ENCODE assay signal across 8 cellular contexts in genomic region chr6:159654483-159655098, GRCh38. TPM values are rescaled to one million over a fixed set of nuclear protein-coding genes. Genes with fewer than 3 reads are reported as not detected.
DNase-seq lines count a peak whose midpoint lies in the region; ATAC-seq, FAIRE-seq and TF ChIP-seq lines count a peak whose summit lies in the region.

No MANE protein-coding gene starts in this region.

- no peaks in the 10 kb centered on the region for H3K36me3 ChIP-seq in CD4-positive, alpha-beta memory T cell (ENCODE audit: insufficient read depth, low read length)
- H3K36me3 ChIP-seq in kidney (ENCODE audit: control insufficient read depth in 1 of 2, insufficient read depth in 2 of 2, low read length in 2 of 2) (no peaks in the 10 kb centered on the region), tibial nerve (no peaks in the 10 kb centered on the region)

- TF ChIP-seq CTCF in HFF-Myc (IDR thresholded peaks at IDR 0.05; ENCODE audit: low read depth, low read length, missing control alignments) (peak; percentile 18), brain (conservative IDR thresholded peaks at IDR 0.05) (peak; percentile 82 to 87), kidney (IDR thresholded peaks at IDR 0.05; ENCODE audit: borderline replicate concordance, extremely low read depth, insufficient read depth) (peak; percentile 60), tibial nerve (IDR thresholded peaks at IDR 0.05) (peak; percentile 32 to 71 (median 55))

- no peak for TF ChIP-seq EP300 in tibial nerve (IDR thresholded peaks at IDR 0.05)

- TF ChIP-seq POLR2A in tibial nerve (IDR thresholded peaks at IDR 0.05): no peak

- H3K4me3 Mint-ChIP-seq in CD4-positive, alpha-beta memory T cell: no peak overlapping the region
- no peak overlapping the region for H3K4me3 Mint-ChIP-seq in brain
- H3K4me3 Mint-ChIP-seq in activated CD4-positive, alpha-beta T cell treated with anti-CD3 and anti-CD28 coated beads for 36 hours: no peak overlapping the region

- no peaks in the 10 kb centered on the region for H3K9me3 Mint-ChIP-seq in CD4-positive, alpha-beta memory T cell
- peaks cover 6 to 20% (median 16%) of the 10 kb centered on the region in 5 experiments for H3K9me3 Mint-ChIP-seq in brain
- no peaks in the 10 kb centered on the region for H3K9me3 Mint-ChIP-seq in activated CD4-positive, alpha-beta T cell treated with anti-CD3 and anti-CD28 coated beads for 36 hours (ENCODE audit: low read depth)

- CTCF ChIA-PET in CD4-positive, alpha-beta memory T cell (lab: Charles Lee; ENCODE audit: partially characterized antibody): interaction anchor here (0.7 to 6.7 kb wide), 16 partner anchors 9 to 802 kb away, joined by 3 to 125 read pairs (median 5); partner anchors contain the start of gene FNDC1
- CTCF ChIA-PET in activated CD4-positive, alpha-beta T cell treated with anti-CD3 and anti-CD28 coated beads for 36 hours (lab: Charles Lee): interaction anchor here (0.6 to 4.8 kb wide), 25 partner anchors 13 to 695 kb away, joined by 3 to 44 read pairs (median 4); no protein-coding TSS in a partner anchor

- WGBS in tibial nerve, 2 donors: 0% methylated on average over 2 of the region's 2 CpGs

- intact Hi-C loops in CD4-positive, alpha-beta memory T cell (cut with micrococcal nuclease): loop anchor here (1.0 to 5.0 kb wide), 3 partner anchors 402 to 485 kb away; partner anchors contain the start of gene FNDC1
- intact Hi-C loops in kidney (cut with DNase I): no loop called here
- intact Hi-C loops in activated CD4-positive, alpha-beta T cell treated with anti-CD3 and anti-CD28 coated beads for 36 hours (cut with DNase I, micrococcal nuclease): loop anchor here (1.0 to 2.0 kb wide), 3 partner anchors 402 to 485 kb away; partner anchors contain the start of gene FNDC1 (in 2 of the 2)

- DNase-seq in CD4-positive, alpha-beta memory T cell: peak in 4 of 5 donors; percentile 47 to 54 (median 50)
- DNase-seq in HFF-Myc (ENCODE audit: extremely low read depth, low read depth): peak; percentile 39
- DNase-seq in NCI-H510A treated with DMSO at 0.1 percent for 48 hours (lab: John Stamatoyannopoulos, UW): peak; percentile 39
- no peak for DNase-seq in kidney
- DNase-seq in tibial nerve (ENCODE audit: low spot score in 2 of 2): no peak
- no peak for DNase-seq in activated CD4-positive, alpha-beta T cell treated with anti-CD3 and anti-CD28 coated beads for 36 hours

- H3K27me3 Mint-ChIP-seq in CD4-positive, alpha-beta memory T cell: no peaks in the 10 kb centered on the region
- no peaks in the 10 kb centered on the region for H3K27me3 Mint-ChIP-seq in brain
- no peaks in the 10 kb centered on the region for H3K27me3 Mint-ChIP-seq in activated CD4-positive, alpha-beta T cell treated with anti-CD3 and anti-CD28 coated beads for 36 hours

- H3K4me1 Mint-ChIP-seq in CD4-positive, alpha-beta memory T cell: no peaks in the 10 kb centered on the region
- no peaks in the 10 kb centered on the region for H3K4me1 Mint-ChIP-seq in brain
- H3K4me1 Mint-ChIP-seq in activated CD4-positive, alpha-beta T cell treated with anti-CD3 and anti-CD28 coated beads for 36 hours: no peaks in the 10 kb centered on the region

- H3K36me3 Mint-ChIP-seq in CD4-positive, alpha-beta memory T cell: peaks cover 0 to 9% of the 10 kb centered on the region in 2 donors
- H3K36me3 Mint-ChIP-seq in brain: peaks cover 6% of the 10 kb centered on the region
- H3K36me3 Mint-ChIP-seq in activated CD4-positive, alpha-beta T cell treated with anti-CD3 and anti-CD28 coated beads for 36 hours (ENCODE audit: low read depth): peaks cover 1% of the 10 kb centered on the region

- H3K9me3 ChIP-seq in CD4-positive, alpha-beta memory T cell (ENCODE audit: control insufficient read depth in 1 of 2, low read length in 2 of 2): no peaks in the 10 kb centered on the region
- H3K9me3 ChIP-seq in kidney (ENCODE audit: control insufficient read depth in 1 of 2, low read length in 2 of 2): no peaks in the 10 kb centered on the region
- no peaks in the 10 kb centered on the region for H3K9me3 ChIP-seq in tibial nerve

- H3K27ac Mint-ChIP-seq in CD4-positive, alpha-beta memory T cell: no peak overlapping the region
- no peak overlapping the region for H3K27ac Mint-ChIP-seq in brain
- H3K27ac Mint-ChIP-seq in activated CD4-positive, alpha-beta T cell treated with anti-CD3 and anti-CD28 coated beads for 36 hours: no peak overlapping the region

- peak; percentile 80 for FAIRE-seq in kidney (lab: Jason Lieb, UNC)

- no peak overlapping the region for H3K4me3 ChIP-seq in CD4-positive, alpha-beta memory T cell (ENCODE audit: low read length in 2 of 2)
- H3K4me3 ChIP-seq in HFF-Myc (replicated peaks; ENCODE audit: low read depth, low read length) (no peak overlapping the region), kidney (ENCODE audit: low read length in 2 of 2) (no peak overlapping the region), tibial nerve (no peak overlapping the region)

- POLR2A ChIA-PET in CD4-positive, alpha-beta memory T cell (lab: Charles Lee; ENCODE audit: partially characterized antibody): interaction anchor here (1.0 to 1.7 kb wide), 2 partner anchors 23 to 481 kb away, joined by 3 to 5 read pairs; no protein-coding TSS in a partner anchor
- POLR2A ChIA-PET in activated CD4-positive, alpha-beta T cell treated with anti-CD3 and anti-CD28 coated beads for 36 hours (lab: Charles Lee): interaction anchor here (0.7 kb wide), 1 partner anchor 869 kb away, joined by 3 read pairs; no protein-coding TSS in a partner anchor

- no peaks in the 10 kb centered on the region for H3K4me1 ChIP-seq in CD4-positive, alpha-beta memory T cell (ENCODE audit: insufficient read depth, low read length)
- H3K4me1 ChIP-seq in kidney (ENCODE audit: control insufficient read depth in 1 of 2, insufficient read depth in 1 of 2, low read depth in 1 of 2, low read length in 2 of 2) (no peaks in the 10 kb centered on the region), tibial nerve (peaks cover 0 to 4% (median 0%) of the 10 kb centered on the region in 4 donors)

- ATAC-seq in GM18498 (IDR thresholded peaks at IDR 0.05; ENCODE audit: unreplicated experiment): no peak
- no peak for ATAC-seq in activated CD4-positive, alpha-beta T cell treated with anti-CD3 and anti-CD28 coated beads for 36 hours

- H3K27ac ChIP-seq in CD4-positive, alpha-beta memory T cell (ENCODE audit: low read depth, low read length): no peak overlapping the region
- H3K27ac ChIP-seq in kidney (ENCODE audit: low read depth in 2 of 2, low read length in 2 of 2) (no peak overlapping the region), tibial nerve (no peak overlapping the region)

- no peaks in the 10 kb centered on the region for H3K27me3 ChIP-seq in CD4-positive, alpha-beta memory T cell (ENCODE audit: insufficient read depth, low read length)
- H3K27me3 ChIP-seq in tibial nerve: no peaks in the 10 kb centered on the region

- H3K9ac ChIP-seq in kidney (ENCODE audit: low read length in 2 of 2): no peak overlapping the region

RNA-seq across cellular contexts. Expression of gene SOD2, which starts 38.5 kb away (rescaled TPM):
- 100 to 1,000 TPM; 128 to 131 TPM for total RNA-seq in CD4-positive, alpha-beta memory T cell
- polyA plus RNA-seq in CD4-positive, alpha-beta memory T cell: 100 to 1,000 TPM; 121 to 161 TPM
- polyA plus RNA-seq in brain (ENCODE audit: insufficient read depth, low read depth, low replicate concordance): 109 TPM
- 1,836 TPM for total RNA-seq in kidney
- 204 TPM for polyA plus RNA-seq in kidney (ENCODE audit: insufficient read depth, low read depth, low replicate concordance)
- 100 to 1,000 TPM in 3 of 4 donors, 10 to 100 TPM in 1; 95.6 to 457 (median 287) TPM for total RNA-seq in tibial nerve
- total RNA-seq in activated CD4-positive, alpha-beta T cell treated with anti-CD3 and anti-CD28 coated beads for 36 hours: 100 to 1,000 TPM in 1 of 2 experiments, 10 to 100 TPM in 1; 90.6 to 105 TPM

Comparison
In these comparisons a context has a peak if more than half of its experiments do, and no peak if none do; other contexts are left out.
1. DNase-seq: peak in CD4-positive, alpha-beta memory T cell (4 of 5), HFF-Myc (single experiment) and NCI-H510A treated with DMSO at 0.1 percent for 48 hours (single experiment); none in kidney (single experiment), tibial nerve (0 of 2) and activated CD4-positive, alpha-beta T cell treated with anti-CD3 and anti-CD28 coated beads for 36 hours (single experiment).
2. CTCF ChIP-seq: peak in every context shown above with its lines; median percentile 84 in brain; 60 in kidney; 55 in tibial nerve; 18 in HFF-Myc.